Comparison of ENCODE assay signal across 10 cellular contexts in genomic region chrX:138711399-138712347, GRCh38. TPM values are rescaled to one million over a fixed set of nuclear protein-coding genes. Genes with fewer than 3 reads are reported as not detected.
DNase-seq lines count a peak whose midpoint lies in the region; ATAC-seq and TF ChIP-seq lines count a peak whose summit lies in the region.
"Had no signal": no experiment of that assay in that cellular context is flagged by ENCODE, and none has a peak within 500 bp of the region (broad histone marks: within the 10 kb centered on the region; RNA-seq: fewer than 3 reads in every experiment).

FGF13 (minus strand) TSS chrX:138711717; CDS start chrX:138711003, 714 bp downstream.

- H3K4me1 Mint-ChIP-seq in stimulated activated naive B cell treated with anti-CD40 and anti-IgM and Interleukin-4, amounts not matched to agents 10 μg/mL and 1 μg/mL and 100 μg/mL, for 72 hours = peaks cover 0 to 2% of the 10 kb centered on the region in 2 donors

- no peaks in the 10 kb centered on the region for H3K4me1 ChIP-seq in ascending aorta
- H3K4me1 ChIP-seq: BLaER1 treated with 17β-estradiol and CSF1 and Interleukin-3, amounts not matched to agents 10 nM and 100 nM had no signal

- TF ChIP-seq CTCF in ascending aorta (IDR thresholded peaks at IDR 0.05) = peak in 1 of 3 experiments; percentile 34

- peak within 1 kb of the TSS; percentile 45 to 69 for H3K4me3 ChIP-seq in ascending aorta
- H3K4me3 ChIP-seq: BLaER1 treated with 17β-estradiol and CSF1 and Interleukin-3, amounts not matched to agents 10 nM and 100 nM had no signal

- intact Hi-C loops in ascending aorta (cut with DNase I) = loop anchor here (5.0 kb wide), 1 partner anchor 74 kb away; no protein-coding TSS in a partner anchor

- H3K27me3 ChIP-seq in ascending aorta = no peaks in the 10 kb centered on the region

- H3K36me3 Mint-ChIP-seq in stimulated activated naive B cell treated with anti-CD40 and anti-IgM and Interleukin-4, amounts not matched to agents 10 μg/mL and 1 μg/mL and 100 μg/mL, for 72 hours = no peaks in the 10 kb centered on the region

- no peaks in the 10 kb centered on the region for H3K36me3 ChIP-seq in ascending aorta
- H3K36me3 ChIP-seq: BLaER1 treated with 17β-estradiol and CSF1 and Interleukin-3, amounts not matched to agents 10 nM and 100 nM had no signal

- H3K27me3 Mint-ChIP-seq in stimulated activated naive B cell treated with anti-CD40 and anti-IgM and Interleukin-4, amounts not matched to agents 10 μg/mL and 1 μg/mL and 100 μg/mL, for 72 hours = peaks cover 26 to 35% of the 10 kb centered on the region in 2 donors

- ATAC-seq in stimulated activated naive B cell treated with anti-CD40 and anti-IgM and Interleukin-4, amounts not matched to agents 10 μg/mL and 1 μg/mL and 100 μg/mL, for 72 hours (replicated peaks) = peak; percentile 53 to 65
- ATAC-seq in HG02852 (IDR thresholded peaks at IDR 0.05; ENCODE audit: unreplicated experiment) = no peak
- no peak for ATAC-seq in HG03469 (IDR thresholded peaks at IDR 0.05; ENCODE audit: unreplicated experiment)
- no peak for ATAC-seq in activated CD4-positive, CD25-positive, alpha-beta regulatory T cell treated with anti-CD3 and anti-CD28 coated beads, Interleukin-2, amount 50 U/mL, for 24 hours

- H3K9me3 ChIP-seq in ascending aorta = no peaks in the 10 kb centered on the region

- peak within 1 kb of the TSS; percentile 36 to 51 for H3K4me3 Mint-ChIP-seq in stimulated activated naive B cell treated with anti-CD40 and anti-IgM and Interleukin-4, amounts not matched to agents 10 μg/mL and 1 μg/mL and 100 μg/mL, for 72 hours
- H3K4me3 Mint-ChIP-seq: T-helper 1 cell treated with Interleukin-12 subunit alpha and Interleukin-12 subunit beta and Interleukin-4 antibody, amounts not matched to agents 30 μg/mL and 1 μg/mL, for 36 hours had no signal

- peak within 1 kb of the TSS; percentile 68 to 73 for H3K27ac ChIP-seq in ascending aorta
- H3K27ac ChIP-seq: BLaER1 treated with 17β-estradiol and CSF1 and Interleukin-3, amounts not matched to agents 10 nM and 100 nM had no signal

- no peaks in the 10 kb centered on the region for H3K9me3 Mint-ChIP-seq in stimulated activated naive B cell treated with anti-CD40 and anti-IgM and Interleukin-4, amounts not matched to agents 10 μg/mL and 1 μg/mL and 100 μg/mL, for 72 hours
- H3K9me3 Mint-ChIP-seq: T-helper 1 cell treated with Interleukin-12 subunit alpha and Interleukin-12 subunit beta and Interleukin-4 antibody, amounts not matched to agents 30 μg/mL and 1 μg/mL, for 36 hours had no signal

- H3K27ac Mint-ChIP-seq in stimulated activated naive B cell treated with anti-CD40 and anti-IgM and Interleukin-4, amounts not matched to agents 10 μg/mL and 1 μg/mL and 100 μg/mL, for 72 hours = no peak within 1 kb of the TSS
- H3K27ac Mint-ChIP-seq: T-helper 1 cell treated with Interleukin-12 subunit alpha and Interleukin-12 subunit beta and Interleukin-4 antibody, amounts not matched to agents 30 μg/mL and 1 μg/mL, for 36 hours had no signal

- DNase-seq in NCI-H2227 (lab: John Stamatoyannopoulos, UW; ENCODE audit: unreplicated experiment) (peak; percentile 6), NCI-H2227 treated with DMSO at 0.1 percent for 48 hours (lab: John Stamatoyannopoulos, UW) (no peak), ascending aorta (ENCODE audit: low spot score in 2 of 2) (peak in 1 of 2 donors; percentile 70), iPS-NIHi7 (ENCODE audit: extremely low spot score) (peak; percentile 77)
- DNase-seq in stimulated activated naive B cell treated with anti-CD40 and anti-IgM and Interleukin-4, amounts not matched to agents 10 μg/mL and 1 μg/mL and 100 μg/mL, for 72 hours = no peak

RNA-seq across cellular contexts. Expression of gene FGF13, which starts in this region (rescaled TPM):
- total RNA-seq in ascending aorta = 12.7 TPM

Comparison
In these comparisons a context has a peak if more than half of its experiments do, and no peak if none do; other contexts are left out.
1. DNase-seq: peak in NCI-H2227 (single experiment) and iPS-NIHi7 (single experiment); none in NCI-H2227 treated with DMSO at 0.1 percent for 48 hours (single experiment) and stimulated activated naive B cell treated with anti-CD40 and anti-IgM and Interleukin-4, amounts not matched to agents 10 μg/mL and 1 μg/mL and 100 μg/mL, for 72 hours (single experiment).
2. ATAC-seq: peak in stimulated activated naive B cell treated with anti-CD40 and anti-IgM and Interleukin-4, amounts not matched to agents 10 μg/mL and 1 μg/mL and 100 μg/mL, for 72 hours (2 of 2); none in HG02852 (single experiment), HG03469 (single experiment) and activated CD4-positive, CD25-positive, alpha-beta regulatory T cell treated with anti-CD3 and anti-CD28 coated beads, Interleukin-2, amount 50 U/mL, for 24 hours (0 of 2).